ENCODE assay signal across 9 cellular contexts in the genomic region with DNA sequence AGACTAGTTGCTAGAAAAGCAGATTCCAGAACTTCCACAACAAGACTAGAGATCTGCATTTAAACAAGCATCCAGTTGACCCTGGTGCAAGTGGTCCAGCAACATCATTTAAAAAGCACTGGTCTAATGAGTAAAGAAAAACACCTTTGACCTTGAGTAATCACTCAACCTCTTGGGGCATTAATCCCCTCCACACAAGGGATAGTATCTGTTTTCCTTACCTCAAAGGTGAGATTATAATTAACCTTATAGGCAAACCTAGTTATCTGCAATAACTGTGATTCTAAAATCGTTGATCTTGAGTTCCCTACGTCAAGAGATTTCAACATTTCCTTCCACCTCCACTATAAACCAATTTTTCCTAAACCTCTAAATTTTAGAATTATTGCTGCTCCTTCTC. TPM values are rescaled to one million over a fixed set of nuclear protein-coding genes. Genes with fewer than 3 reads are reported as not detected.
DNase-seq lines count a peak whose midpoint lies in the region; ATAC-seq, FAIRE-seq and TF ChIP-seq lines count a peak whose summit lies in the region.
"Had no signal": no experiment of that assay in that cellular context is flagged by ENCODE, and none has a peak within 500 bp of the region (broad histone marks: within the 10 kb centered on the region; RNA-seq: fewer than 3 reads in every experiment).

No MANE protein-coding gene starts in this region.

- no peaks in the 10 kb centered on the region for H3K27me3 ChIP-seq in K562 (ENCODE audit: control insufficient read depth in 2 of 2, insufficient read depth in 2 of 2, low read length in 2 of 2)

- peak overlapping the region; percentile 88 for H3K4me2 ChIP-seq in K562 (ENCODE audit: insufficient read depth, low read length)

- DNase-seq in activated naive CD4-positive, alpha-beta T cell treated with anti-CD3 and anti-CD28 coated beads, Interleukin-2, amount 50 U/mL, for 16 hours = no peak
- DNase-seq in K562 (ENCODE audit: extremely low read depth in 1 of 4, low spot score in 3 of 4) = peak in 2 of 4 experiments; percentile 11 to 14
- no peak for DNase-seq in memory B cell (ENCODE audit: low spot score in 2 of 2)
- no peak for DNase-seq in left lobe of liver (ENCODE audit: low spot score)
- DNase-seq in SW480 (ENCODE audit: low spot score) = no peak
- no peak for DNase-seq in posterior cingulate gyrus
- DNase-seq: effector CD8-positive, alpha-beta T cell had no signal

- FAIRE-seq in K562 (lab: Jason Lieb, UNC) = peak; percentile 11

- POLR2A ChIA-PET in K562 (lab: Yijun Ruan, JAX) = interaction anchor here (0.8 to 2.7 kb wide), 2 partner anchors 8 to 13 kb away, joined by 3 to 13 read pairs; a partner anchor contains a TSS

- H3K79me2 ChIP-seq in K562 (ENCODE audit: control insufficient read depth, insufficient read depth, low read length) = peaks cover 43% of the 10 kb centered on the region

- H3K9me3 Mint-ChIP-seq in activated naive CD4-positive, alpha-beta T cell treated with anti-CD3 and anti-CD28 coated beads, Interleukin-2, amount 50 U/mL, for 24 hours = no peaks in the 10 kb centered on the region
- H3K9me3 Mint-ChIP-seq in memory B cell = peaks cover 1% of the 10 kb centered on the region

- no peak for TF ChIP-seq POLR2A in K562 (conservative IDR thresholded peaks at IDR 0.05)

- ATAC-seq in K562 (no peak), memory B cell (ENCODE audit: low read depth) (no peak), left lobe of liver (no peak)

- peak overlapping the region; percentile 99 for H3K27ac Mint-ChIP-seq in activated naive CD4-positive, alpha-beta T cell treated with anti-CD3 and anti-CD28 coated beads, Interleukin-2, amount 50 U/mL, for 24 hours
- H3K27ac Mint-ChIP-seq in memory B cell = peak overlapping the region; percentile 99

- H3K27me3 Mint-ChIP-seq in activated naive CD4-positive, alpha-beta T cell treated with anti-CD3 and anti-CD28 coated beads, Interleukin-2, amount 50 U/mL, for 24 hours = no peaks in the 10 kb centered on the region
- H3K27me3 Mint-ChIP-seq in memory B cell = no peaks in the 10 kb centered on the region

- H3K36me3 Mint-ChIP-seq in activated naive CD4-positive, alpha-beta T cell treated with anti-CD3 and anti-CD28 coated beads, Interleukin-2, amount 50 U/mL, for 24 hours = peaks cover 8% of the 10 kb centered on the region
- peaks cover 9% of the 10 kb centered on the region for H3K36me3 Mint-ChIP-seq in memory B cell

- H3K4me3 Mint-ChIP-seq in activated naive CD4-positive, alpha-beta T cell treated with anti-CD3 and anti-CD28 coated beads, Interleukin-2, amount 50 U/mL, for 24 hours = peak overlapping the region; percentile 98
- peak overlapping the region; percentile 100 for H3K4me3 Mint-ChIP-seq in memory B cell

- in situ Hi-C loops in K562 (cut with MboI) = no loop called here

- WGBS in K562 (ENCODE audit: insufficient coverage, low coverage, missing lambda C conversion rate) = 0% methylated on average over 2 of the region's 2 CpGs
- 2% methylated on average over 2 of the region's 2 CpGs for WGBS in urinary bladder

- no peaks in the 10 kb centered on the region for H3K9me1 ChIP-seq in K562 (ENCODE audit: control insufficient read depth, insufficient read depth, low read length)

- H3K4me1 Mint-ChIP-seq in activated naive CD4-positive, alpha-beta T cell treated with anti-CD3 and anti-CD28 coated beads, Interleukin-2, amount 50 U/mL, for 24 hours = peaks cover 42% of the 10 kb centered on the region
- H3K4me1 Mint-ChIP-seq in memory B cell = peaks cover 20% of the 10 kb centered on the region

- no peak for TF ChIP-seq CTCF in K562 (IDR thresholded peaks at IDR 0.05 in 2 of 3, conservative IDR thresholded peaks at IDR 0.05 in 1 of 3; ENCODE audit: insufficient read depth in 2 of 3, low read depth in 1 of 3, low read length in 3 of 3)

- H4K20me1 ChIP-seq in K562 (replicated peaks; ENCODE audit: control insufficient read depth, insufficient read depth, low read length) = peaks cover 9% of the 10 kb centered on the region

- peak overlapping the region in 1 of 2 experiments; percentile 82; a peak in 2 of 4 replicates for H3K9ac ChIP-seq in K562 (ENCODE audit: insufficient read depth in 1 of 2, low read depth in 2 of 2, low read length in 2 of 2)

- H3K9me3 ChIP-seq in K562 (replicated peaks; ENCODE audit: control insufficient read depth, insufficient read depth, low read depth, low read length) = no peaks in the 10 kb centered on the region

- CTCF ChIA-PET in K562 (lab: Yijun Ruan, JAX; ENCODE audit: low intra/inter-chr PET ratio) = no interaction called here

- H3K4me3 ChIP-seq in K562 = peak overlapping the region; percentile 98
- H3K4me3 ChIP-seq in urinary bladder (ENCODE audit: low read depth, low read length) = peak overlapping the region; percentile 92

- TF ChIP-seq RAD21 in K562 (CRISPR knock-in tag; conservative IDR thresholded peaks at IDR 0.05 in 1 of 2, IDR thresholded peaks at IDR 0.05 in 1 of 2) = no peak

- intact Hi-C loops in K562 (cut with micrococcal nuclease) = no loop called here
- intact Hi-C loops in posterior cingulate gyrus (cut with DNase I) = no loop called here

- no peak overlapping the region for H2AFZ ChIP-seq in K562 (ENCODE audit: low read depth, low read length)

- TF ChIP-seq EP300 in K562 (IDR thresholded peaks at IDR 0.05; ENCODE audit: low read length) = no peak

- BruUV-seq in K562 (replicated peaks; lab: Mats Ljungman, UMichigan) = no TSS peak

- peaks cover 23% of the 10 kb centered on the region; the same call in 2 of the 3 replicates for H3K36me3 ChIP-seq in K562 (ENCODE audit: control insufficient read depth, insufficient read depth, low read length)
- H3K36me3 ChIP-seq in urinary bladder (ENCODE audit: insufficient read depth) = peaks cover 2% of the 10 kb centered on the region

- H3K27ac ChIP-seq in K562 (ENCODE audit: extremely low read depth, low read depth, low read length) = peak overlapping the region; percentile 98
- H3K27ac ChIP-seq in urinary bladder (ENCODE audit: low read depth) = no peak overlapping the region

- H3K4me1 ChIP-seq in K562 (replicated peaks in 1 of 2; ENCODE audit: control insufficient read depth in 2 of 2, insufficient read depth in 2 of 2, low read length in 2 of 2) (no peaks in the 10 kb centered on the region; a peak in 1 of 5 replicates), urinary bladder (ENCODE audit: insufficient read depth) (no peaks in the 10 kb centered on the region)

TF ChIP-seq in K562, 482 proteins besides CTCF, POLR2A, EP300 and RAD21 (continues in another document):
- TF ChIP-seq FUS (optimal IDR thresholded peaks at IDR 0.05; ENCODE audit: low read depth, low read length) (no peak), CREBBP (IDR thresholded peaks at IDR 0.05; ENCODE audit: low read depth, low read length) (no peak), ZNF263 (CRISPR knock-in tag; IDR thresholded peaks at IDR 0.05; ENCODE audit: borderline replicate concordance) (no peak)
- TF ChIP-seq, protein P1, sequence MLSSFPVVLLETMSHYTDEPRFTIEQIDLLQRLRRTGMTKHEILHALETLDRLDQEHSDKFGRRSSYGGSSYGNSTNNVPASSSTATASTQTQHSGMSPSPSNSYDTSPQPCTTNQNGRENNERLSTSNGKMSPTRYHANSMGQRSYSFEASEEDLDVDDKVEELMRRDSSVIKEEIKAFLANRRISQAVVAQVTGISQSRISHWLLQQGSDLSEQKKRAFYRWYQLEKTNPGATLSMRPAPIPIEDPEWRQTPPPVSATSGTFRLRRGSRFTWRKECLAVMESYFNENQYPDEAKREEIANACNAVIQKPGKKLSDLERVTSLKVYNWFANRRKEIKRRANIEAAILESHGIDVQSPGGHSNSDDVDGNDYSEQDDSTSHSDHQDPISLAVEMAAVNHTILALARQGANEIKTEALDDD (IDR thresholded peaks at IDR 0.05) = peak; percentile 65; the same call in 1 of the 2 replicates

RNA-seq across cellular contexts. Expression of a gene that starts 1.1 kb away (rescaled TPM):
- total RNA-seq in K562 (2011; cell fraction: chromatin; rRNA removed; ENCODE audit: low replicate concordance) = 51.3 and 94.3 TPM in 2 replicates
- 27.3 and 35.1 TPM in 2 replicates for total RNA-seq in K562 (2011; cell fraction: nucleolus; rRNA removed)
- total RNA-seq in K562 (2011; cell fraction: nucleoplasm; rRNA removed) = 41.6 and 54.0 TPM in 2 replicates
- total RNA-seq in K562 (2014; rRNA removed) (12.5 and 18.2 TPM in 2 replicates), K562 (2014; rRNA removed; fragmentation: Illumina TruSeq; extraction: Trizol) (21.3 and 24.5 TPM in 2 replicates), K562 (2015; rRNA removed; fragmentation: Illumina TruSeq; extraction: Trizol) (19.6 and 22.7 TPM in 2 replicates), K562 (2021) (30.5 and 35.1 TPM in 2 replicates), urinary bladder (69.5 TPM), left lobe of liver (25.6 TPM)
- polyA plus RNA-seq in K562 (2011; rRNA removed) (12.1 and 13.1 TPM in 2 replicates), K562 (2014; fragmentation: Illumina TruSeq; extraction: Trizol) (10.8 and 11.2 TPM in 2 replicates), K562 (2014; fragmentation: Nextera tagmentation; extraction: Ambion mirVana) (1 to 10 TPM; 5.5 to 6.0 TPM), K562 (2014; rRNA removed) (4.7 and 7.2 TPM in 2 replicates), urinary bladder (12.3 TPM)
- polyA plus RNA-seq in K562 (2011; cell fraction: cytosol; rRNA removed) = 8.8 and 9.6 TPM in 2 replicates
- 18.2 and 19.0 TPM in 2 replicates for polyA plus RNA-seq in K562 (2011; cell fraction: nucleus; rRNA removed)
- 10.6 and 13.8 TPM in 2 replicates for polyA plus RNA-seq in K562 (2012)
- polyA minus RNA-seq in K562 (2011; rRNA and poly(A)+ RNA removed) = 90.1 and 92.6 TPM in 2 replicates
- polyA minus RNA-seq in K562 (2011; cell fraction: cytosol; rRNA and poly(A)+ RNA removed) = 26.8 and 38.8 TPM in 2 replicates
- polyA minus RNA-seq in K562 (2011; cell fraction: nucleus; rRNA and poly(A)+ RNA removed) = 34.2 and 58.9 TPM in 2 replicates

RNA-seq across cellular contexts. Expression of a gene that starts 13.4 kb away (rescaled TPM):
- 31.2 and 51.0 TPM in 2 replicates for total RNA-seq in K562 (2011; cell fraction: chromatin; rRNA removed; ENCODE audit: low replicate concordance)
- 13.5 and 18.4 TPM in 2 replicates for total RNA-seq in K562 (2011; cell fraction: nucleolus; rRNA removed)
- 18.8 and 20.5 TPM in 2 replicates for total RNA-seq in K562 (2011; cell fraction: nucleoplasm; rRNA removed)
- total RNA-seq in K562 (2014; rRNA removed) (15.8 and 21.6 TPM in 2 replicates), K562 (2014; rRNA removed; fragmentation: Illumina TruSeq; extraction: Trizol) (26.5 and 27.8 TPM in 2 replicates), K562 (2015; rRNA removed; fragmentation: Illumina TruSeq; extraction: Trizol) (21.0 and 22.2 TPM in 2 replicates), K562 (2021) (10.5 and 11.9 TPM in 2 replicates), urinary bladder (10.0 TPM), left lobe of liver (1.2 TPM)
- polyA plus RNA-seq in K562 (2011; rRNA removed) (16.1 and 16.3 TPM in 2 replicates), K562 (2014; fragmentation: Illumina TruSeq; extraction: Trizol) (21.2 and 21.8 TPM in 2 replicates), K562 (2014; fragmentation: Nextera tagmentation; extraction: Ambion mirVana) (10 to 100 TPM; 11.8 to 17.8 TPM), K562 (2014; rRNA removed) (14.8 and 26.4 TPM in 2 replicates), urinary bladder (6.4 TPM)
- polyA plus RNA-seq in K562 (2011; cell fraction: cytosol; rRNA removed) = 3.0 and 5.9 TPM in 2 replicates
- polyA plus RNA-seq in K562 (2011; cell fraction: nucleus; rRNA removed) = 11.5 and 14.2 TPM in 2 replicates
- 9.5 and 10.3 TPM in 2 replicates for polyA plus RNA-seq in K562 (2012)
- polyA minus RNA-seq in K562 (2011; rRNA and poly(A)+ RNA removed) = 16.5 and 25.1 TPM in 2 replicates
- polyA minus RNA-seq in K562 (2011; cell fraction: cytosol; rRNA and poly(A)+ RNA removed) = 5.0 and 10.1 TPM in 2 replicates
- 6.5 and 13.8 TPM in 2 replicates for polyA minus RNA-seq in K562 (2011; cell fraction: nucleus; rRNA and poly(A)+ RNA removed)
